ENCODE assay signal across 31 cellular contexts in the genomic region with DNA sequence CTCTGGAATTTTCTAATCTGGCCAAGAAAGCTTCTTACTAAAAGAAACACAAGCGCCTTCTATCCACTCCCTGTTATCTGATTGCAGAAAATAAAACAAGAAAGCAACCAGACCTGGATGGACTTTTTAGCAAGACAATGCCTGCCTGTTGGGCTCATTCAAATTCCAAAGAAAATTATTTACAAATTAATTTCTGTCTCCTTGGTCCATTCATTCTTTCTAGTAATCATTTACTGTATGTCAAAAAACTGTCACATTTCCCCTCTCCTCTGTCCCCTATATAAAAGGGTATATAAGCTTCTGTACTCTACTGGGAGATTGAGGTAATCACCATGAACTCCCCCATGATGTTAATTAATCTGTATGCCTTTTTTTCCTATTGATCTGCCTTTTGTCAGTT.
"Had no signal": no experiment of that assay in that cellular context is flagged by ENCODE, and none has a peak within 500 bp of the region (broad histone marks: within the 10 kb centered on the region; RNA-seq: fewer than 3 reads in every experiment).

No MANE protein-coding gene starts in this region.

- DNase-seq: dorsolateral prefrontal cortex; effector CD4-positive, alpha-beta T cell; foreskin keratinocyte; heart left ventricle; left cardiac atrium; left lung; mesenchymal stem cell; mucosa of descending colon; naive B cell; nucleus accumbens; stimulated activated CD4-positive, alpha-beta T cell treated with anti-CD3 and anti-CD28 coated beads, Interleukin-12 subunit alpha, Interleukin-12 subunit beta, amount 100 ng/mL, for 4 hours; stimulated activated CD4-positive, alpha-beta T cell treated with anti-CD3 and anti-CD28 coated beads, Interleukin-1b, Interleukin-23, amount 100 ng/mL, for 48 hours; stimulated activated CD4-positive, alpha-beta T cell treated with anti-CD3 and anti-CD28 coated beads, Interleukin-4, amount 100 ng/mL, for 4 hours; stimulated activated naive CD8-positive, alpha-beta T cell treated with anti-CD3 and anti-CD28 coated beads, Interleukin-15, Interleukin-2, amounts not matched to agents 100 U/mL and 50 U/mL, for 24 hours; substantia nigra; testis; tibial artery had no signal

- FAIRE-seq: colon, endothelial cell of umbilical vein, islet of Langerhans had no signal

- H3K27ac ChIP-seq: dorsolateral prefrontal cortex, esophagus muscularis mucosa, foreskin keratinocyte, gastroesophageal sphincter, heart left ventricle, hepatocyte, left lung, prostate gland, right atrium auricular region, testis, tibial artery had no signal

- H3K36me3 Mint-ChIP-seq: mesothelial cell of epicardium; naive B cell; stimulated activated memory B cell treated with anti-CD40 and anti-IgM and Interleukin-4, amounts not matched to agents 10 μg/mL and 1 μg/mL and 100 μg/mL, for 72 hours; type B pancreatic cell had no signal

- H3K9me3 ChIP-seq: esophagus muscularis mucosa, mucosa of descending colon, prostate gland, right atrium auricular region, testis, tibial artery had no signal

- H3K79me2 ChIP-seq: hepatocyte had no signal

- H3K27me3 ChIP-seq: dorsolateral prefrontal cortex, esophagus muscularis mucosa, foreskin keratinocyte, gastroesophageal sphincter, heart left ventricle, hepatocyte, left lung, right atrium auricular region, testis, tibial artery had no signal

- H3K4me1 Mint-ChIP-seq: mesothelial cell of epicardium, nephron had no signal

- H3K4me2 ChIP-seq: hepatocyte, smooth muscle cell had no signal

- H3K27ac Mint-ChIP-seq: mesothelial cell of epicardium; nephron; stimulated activated memory B cell treated with anti-CD40 and anti-IgM and Interleukin-4, amounts not matched to agents 10 μg/mL and 1 μg/mL and 100 μg/mL, for 72 hours; type B pancreatic cell had no signal

- ATAC-seq: foreskin keratinocyte; gastroesophageal sphincter; heart left ventricle; left cardiac atrium; left lung; mucosa of descending colon; sciatic nerve; stimulated activated memory B cell treated with anti-CD40 and anti-IgM and Interleukin-4, amounts not matched to agents 10 μg/mL and 1 μg/mL and 100 μg/mL, for 72 hours; stimulated activated naive CD8-positive, alpha-beta T cell treated with anti-CD3 and anti-CD28 coated beads, Interleukin-15, Interleukin-2, amounts not matched to agents 100 U/mL and 50 U/mL, for 24 hours had no signal

- H3K36me3 ChIP-seq: esophagus muscularis mucosa, gastroesophageal sphincter, heart left ventricle, left lung, prostate gland, right atrium auricular region, tibial artery had no signal

- H3K4me3 ChIP-seq: dorsolateral prefrontal cortex, esophagus muscularis mucosa, gastroesophageal sphincter, heart left ventricle, hepatocyte, left lung, mucosa of descending colon, prostate gland, right atrium auricular region, smooth muscle cell, testis, tibial artery had no signal

- H3K9me3 Mint-ChIP-seq: mesothelial cell of epicardium, type B pancreatic cell had no signal

- H3K4me3 Mint-ChIP-seq: mesothelial cell of epicardium; naive B cell; nephron; stimulated activated memory B cell treated with anti-CD40 and anti-IgM and Interleukin-4, amounts not matched to agents 10 μg/mL and 1 μg/mL and 100 μg/mL, for 72 hours; type B pancreatic cell had no signal

- H3K4me1 ChIP-seq: esophagus muscularis mucosa, foreskin keratinocyte, gastroesophageal sphincter, heart left ventricle, left lung, prostate gland, right atrium auricular region, testis, tibial artery had no signal

- H2AFZ ChIP-seq: hepatocyte had no signal

- H3K27me3 Mint-ChIP-seq: naive B cell; stimulated activated memory B cell treated with anti-CD40 and anti-IgM and Interleukin-4, amounts not matched to agents 10 μg/mL and 1 μg/mL and 100 μg/mL, for 72 hours; type B pancreatic cell had no signal
